Comparison of ENCODE assay signal across 1 cellular context in the genomic region with DNA sequence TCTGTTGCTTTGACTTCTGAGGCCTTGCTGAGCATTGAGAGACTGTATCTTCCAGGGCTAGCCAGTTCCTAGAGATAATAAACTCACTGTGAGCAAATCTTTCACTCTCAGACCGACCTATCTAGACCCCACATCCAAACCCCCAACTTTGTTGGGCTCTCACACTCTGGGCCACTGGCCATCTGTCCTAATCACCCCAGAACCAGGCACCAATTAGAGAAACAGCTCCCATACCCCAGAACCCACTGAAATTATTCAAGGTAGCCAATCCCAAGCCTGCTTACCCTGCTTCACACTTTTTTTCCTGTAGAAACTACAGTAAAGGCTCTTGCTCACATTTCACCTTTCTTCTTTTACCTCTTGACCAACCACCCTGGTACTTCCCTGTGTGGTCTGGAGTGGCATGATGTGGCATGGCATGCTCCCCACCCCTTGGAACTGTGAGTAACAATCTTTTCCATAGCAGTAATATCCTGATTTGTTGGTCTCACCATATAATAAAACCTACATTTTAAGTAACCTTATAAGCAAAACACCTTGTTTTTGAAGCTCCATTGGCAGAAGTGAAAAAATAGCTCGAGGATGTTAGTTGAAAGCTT.
TF ChIP-seq lines count a peak whose summit lies in the region.

No MANE protein-coding gene starts in this region.

TF ChIP-seq in K562, 482 proteins besides CTCF, POLR2A, EP300 and RAD21 (continued from another document and continues in another):
- TF ChIP-seq ZNF592 (IDR thresholded peaks at IDR 0.05): peak; percentile 51; the same call in 1 of the 2 replicates
- no peak for TF ChIP-seq NFRKB (IDR thresholded peaks at IDR 0.05; ENCODE audit: low read depth)
- TF ChIP-seq SMARCB1 (IDR thresholded peaks at IDR 0.05; ENCODE audit: insufficient read length, low read depth): no peak
- TF ChIP-seq, protein P1, sequence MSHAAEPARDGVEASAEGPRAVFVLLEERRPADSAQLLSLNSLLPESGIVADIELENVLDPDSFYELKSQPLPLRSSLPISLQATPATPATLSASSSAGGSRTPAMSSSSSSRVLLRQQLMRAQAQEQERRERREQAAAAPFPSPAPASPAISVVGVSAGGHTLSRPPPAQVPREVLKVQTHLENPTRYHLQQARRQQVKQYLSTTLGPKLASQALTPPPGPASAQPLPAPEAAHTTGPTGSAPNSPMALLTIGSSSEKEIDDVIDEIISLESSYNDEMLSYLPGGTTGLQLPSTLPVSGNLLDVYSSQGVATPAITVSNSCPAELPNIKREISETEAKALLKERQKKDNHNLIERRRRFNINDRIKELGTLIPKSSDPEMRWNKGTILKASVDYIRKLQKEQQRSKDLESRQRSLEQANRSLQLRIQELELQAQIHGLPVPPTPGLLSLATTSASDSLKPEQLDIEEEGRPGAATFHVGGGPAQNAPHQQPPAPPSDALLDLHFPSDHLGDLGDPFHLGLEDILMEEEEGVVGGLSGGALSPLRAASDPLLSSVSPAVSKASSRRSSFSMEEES (CRISPR knock-in tag; IDR thresholded peaks at IDR 0.05): no peak
- TF ChIP-seq FOXM1 (IDR thresholded peaks at IDR 0.05; ENCODE audit: low read depth): peak; percentile 79; the same call in 1 of the 2 replicates
- TF ChIP-seq FOXM1 (CRISPR knock-in tag; IDR thresholded peaks at IDR 0.05; ENCODE audit: low read depth): no peak
- TF ChIP-seq MCM5 (IDR thresholded peaks at IDR 0.05; ENCODE audit: low read depth): no peak
- TF ChIP-seq NCOR1 (IDR thresholded peaks at IDR 0.05): peak; percentile 92
- TF ChIP-seq NCOA2 (IDR thresholded peaks at IDR 0.05; ENCODE audit: partially characterized antibody in 2 of 2): peak in 1 of 2 experiments; percentile 12
- TF ChIP-seq ZNF175 (CRISPR knock-in tag; IDR thresholded peaks at IDR 0.05; ENCODE audit: low read depth): no peak
- TF ChIP-seq HNRNPLL (IDR thresholded peaks at IDR 0.05; ENCODE audit: low read depth, low read length, poor library complexity, severe bottlenecking): no peak
- TF ChIP-seq ZC3H4 (CRISPR knock-in tag; IDR thresholded peaks at IDR 0.05; ENCODE audit: borderline replicate concordance): no peak
- TF ChIP-seq TCF3 (CRISPR knock-in tag; IDR thresholded peaks at IDR 0.05): peak; percentile 85
- TF ChIP-seq MEF2D (tag; conservative IDR thresholded peaks at IDR 0.05; ENCODE audit: low read depth): no peak
- no peak for TF ChIP-seq U2AF2 (optimal IDR thresholded peaks at IDR 0.05; ENCODE audit: low read depth, low read length)
- no peak for TF ChIP-seq MIER1 (IDR thresholded peaks at IDR 0.05; ENCODE audit: low read depth)
- TF ChIP-seq GTF2E2 (tag; IDR thresholded peaks at IDR 0.05): no peak
- TF ChIP-seq PCBP1 (IDR thresholded peaks at IDR 0.05; ENCODE audit: low read depth, low read length, poor library complexity, severe bottlenecking): no peak
- peak; percentile 72 for TF ChIP-seq CHAMP1 (IDR thresholded peaks at IDR 0.05)
- peak; percentile 93 for TF ChIP-seq CBFA2T2 (conservative IDR thresholded peaks at IDR 0.05)
- no peak for TF ChIP-seq ZNF408 (CRISPR knock-in tag; IDR thresholded peaks at IDR 0.05; ENCODE audit: low read depth)
- peak; percentile 59 for TF ChIP-seq HDAC2 (IDR thresholded peaks at IDR 0.05)
- no peak for TF ChIP-seq ZNF436 (CRISPR knock-in tag; IDR thresholded peaks at IDR 0.05)
- TF ChIP-seq MTA2 (IDR thresholded peaks at IDR 0.05; ENCODE audit: low read depth): peak; percentile 66
- TF ChIP-seq SRSF7 (optimal IDR thresholded peaks at IDR 0.05; ENCODE audit: low read depth, low read length): no peak
- no peak for TF ChIP-seq SRSF9 (IDR thresholded peaks at IDR 0.05; ENCODE audit: borderline replicate concordance, low read depth, low read length)
- TF ChIP-seq NFIC (IDR thresholded peaks at IDR 0.05): peak; percentile 85
- TF ChIP-seq KDM1A (IDR thresholded peaks at IDR 0.05): peak; percentile 62 to 68; a peak in 3 of 4 replicates
- no peak for TF ChIP-seq PHF8 (IDR thresholded peaks at IDR 0.05; ENCODE audit: borderline replicate concordance, low read length)
- TF ChIP-seq RBM34 (IDR thresholded peaks at IDR 0.05; ENCODE audit: borderline replicate concordance, insufficient read depth, low read length): no peak
- TF ChIP-seq CBX8 (IDR thresholded peaks at IDR 0.05; ENCODE audit: borderline replicate concordance, extremely low read depth, low read depth, low read length, poor library complexity, severe bottlenecking): no peak
- no peak for TF ChIP-seq HMGN3 (IDR thresholded peaks at IDR 0.05; ENCODE audit: borderline replicate concordance, extremely low read depth, insufficient read length, low read depth, low read length)
- no peak for TF ChIP-seq SREBF2 (CRISPR knock-in tag; IDR thresholded peaks at IDR 0.05)
- no peak for TF ChIP-seq SMAD2 (IDR thresholded peaks at IDR 0.05; ENCODE audit: low read depth, low read length)
- no peak for TF ChIP-seq ZNF586 (CRISPR knock-in tag; conservative IDR thresholded peaks at IDR 0.05)
- TF ChIP-seq MEIS2 (IDR thresholded peaks at IDR 0.05; ENCODE audit: partially characterized antibody): peak; percentile 6
- no peak for TF ChIP-seq HMG20A (CRISPR knock-in tag; conservative IDR thresholded peaks at IDR 0.05)
- no peak for TF ChIP-seq ZNF121 (CRISPR knock-in tag; conservative IDR thresholded peaks at IDR 0.05)
- no peak for TF ChIP-seq THRAP3 (IDR thresholded peaks at IDR 0.05; ENCODE audit: borderline replicate concordance)
- no peak for TF ChIP-seq MNT (conservative IDR thresholded peaks at IDR 0.05)
- TF ChIP-seq FIP1L1 (IDR thresholded peaks at IDR 0.05; ENCODE audit: low read depth, low read length, poor library complexity, severe bottlenecking): no peak
- no peak for TF ChIP-seq ZNF134 (CRISPR knock-in tag; conservative IDR thresholded peaks at IDR 0.05)
- TF ChIP-seq TCF7 (IDR thresholded peaks at IDR 0.05; ENCODE audit: borderline replicate concordance): no peak
- no peak for TF ChIP-seq ZBTB43 (CRISPR knock-in tag; IDR thresholded peaks at IDR 0.05)
- TF ChIP-seq ZNF766 (CRISPR knock-in tag; conservative IDR thresholded peaks at IDR 0.05): 0 out of 2 replicates have a peak, but pooled peaks have one; percentile 43
- no peak for TF ChIP-seq RBM17 (IDR thresholded peaks at IDR 0.05; ENCODE audit: borderline replicate concordance, low read depth, low read length)
- no peak for TF ChIP-seq PTTG1 (tag; IDR thresholded peaks at IDR 0.05; ENCODE audit: low read depth)
- TF ChIP-seq, protein P2, sequence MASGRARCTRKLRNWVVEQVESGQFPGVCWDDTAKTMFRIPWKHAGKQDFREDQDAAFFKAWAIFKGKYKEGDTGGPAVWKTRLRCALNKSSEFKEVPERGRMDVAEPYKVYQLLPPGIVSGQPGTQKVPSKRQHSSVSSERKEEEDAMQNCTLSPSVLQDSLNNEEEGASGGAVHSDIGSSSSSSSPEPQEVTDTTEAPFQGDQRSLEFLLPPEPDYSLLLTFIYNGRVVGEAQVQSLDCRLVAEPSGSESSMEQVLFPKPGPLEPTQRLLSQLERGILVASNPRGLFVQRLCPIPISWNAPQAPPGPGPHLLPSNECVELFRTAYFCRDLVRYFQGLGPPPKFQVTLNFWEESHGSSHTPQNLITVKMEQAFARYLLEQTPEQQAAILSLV (tag; IDR thresholded peaks at IDR 0.05): 0 out of 2 replicates have a peak, but pooled peaks have one; percentile 4
- no peak for TF ChIP-seq CREBBP (IDR thresholded peaks at IDR 0.05; ENCODE audit: low read depth, low read length)
- peak; percentile 39; the same call in 1 of the 2 replicates for TF ChIP-seq SOX6 (IDR thresholded peaks at IDR 0.05)
- TF ChIP-seq ZZZ3 (IDR thresholded peaks at IDR 0.05): no peak
- TF ChIP-seq NR1H2 (CRISPR knock-in tag; IDR thresholded peaks at IDR 0.05): no peak
- TF ChIP-seq RCOR1 (IDR thresholded peaks at IDR 0.05; ENCODE audit: borderline replicate concordance in 1 of 2, low read depth in 2 of 2, low read length in 2 of 2): peak in 1 of 2 experiments; percentile 63; a peak in 1 of 4 replicates
- peak; percentile 75; the same call in 1 of the 2 replicates for TF ChIP-seq PHB2 (IDR thresholded peaks at IDR 0.05; ENCODE audit: low read depth)
- TF ChIP-seq FOXP1 (CRISPR knock-in tag; IDR thresholded peaks at IDR 0.05): no peak
- TF ChIP-seq TAL1 (IDR thresholded peaks at IDR 0.05): peak; percentile 89
